ENCODE assay signal across 9 cellular contexts in genomic region chr1:94544706-94545490, GRCh38. TPM values are rescaled to one million over a fixed set of nuclear protein-coding genes. Genes with fewer than 3 reads are reported as not detected.
DNase-seq lines count a peak whose midpoint lies in the region; ATAC-seq and TF ChIP-seq lines count a peak whose summit lies in the region.
"Had no signal": no experiment of that assay in that cellular context is flagged by ENCODE, and none has a peak within 500 bp of the region (broad histone marks: within the 10 kb centered on the region; RNA-seq: fewer than 3 reads in every experiment).

No MANE protein-coding gene starts in this region.

- no peaks in the 10 kb centered on the region for H3K79me2 ChIP-seq in osteoblast (ENCODE audit: insufficient read depth, low read length)

- ATAC-seq in HG03460 (IDR thresholded peaks at IDR 0.05; ENCODE audit: unreplicated experiment) = no peak

- TF ChIP-seq CTCF in osteoblast (IDR thresholded peaks at IDR 0.05; ENCODE audit: extremely low read depth, low read depth, low read length) = peak; percentile 25
- no peak for TF ChIP-seq CTCF in uterus (IDR thresholded peaks at IDR 0.05)

- intact Hi-C loops in uterus (cut with DNase I; ENCODE audit: low total_unique reads) = no loop called here

- no peaks in the 10 kb centered on the region for H4K20me1 ChIP-seq in osteoblast (ENCODE audit: insufficient read depth, low read length)

- H3K4me2 ChIP-seq in osteoblast (ENCODE audit: insufficient read depth, low read length) = peak overlapping the region; percentile 4

- H3K27ac ChIP-seq in osteoblast (ENCODE audit: low read depth, low read length) (peak overlapping the region; percentile 66), uterus (peak overlapping the region in 1 of 2 donors; percentile 23)

- no peak for TF ChIP-seq POLR2A in uterus (IDR thresholded peaks at IDR 0.05)

- H3K9me3 ChIP-seq in osteoblast (ENCODE audit: low read depth, low read length) (no peaks in the 10 kb centered on the region), uterus (no peaks in the 10 kb centered on the region)

- H3K27me3 ChIP-seq in osteoblast (ENCODE audit: insufficient read depth, low read length) = peaks cover 14% of the 10 kb centered on the region
- peaks cover 13% of the 10 kb centered on the region for H3K27me3 ChIP-seq in H7 (ENCODE audit: control insufficient read depth, insufficient read depth, low read length)
- no peaks in the 10 kb centered on the region for H3K27me3 ChIP-seq in uterus

- no peaks in the 10 kb centered on the region for H3K36me3 ChIP-seq in osteoblast (ENCODE audit: insufficient read depth, low read length)
- no peaks in the 10 kb centered on the region for H3K36me3 ChIP-seq in H7 (replicated peaks; ENCODE audit: control insufficient read depth, insufficient read depth, low read length)
- H3K36me3 ChIP-seq in uterus = no peaks in the 10 kb centered on the region

- no peak overlapping the region for H2AFZ ChIP-seq in osteoblast (ENCODE audit: low read length)

- peak; percentile 52 for DNase-seq in AG20443 (ENCODE audit: low spot score)
- peak; percentile 52 for DNase-seq in RKO (ENCODE audit: low spot score)
- peak; percentile 56 for DNase-seq in epidermal melanocyte (ENCODE audit: insufficient read length, low spot score)
- peak; percentile 88 for DNase-seq in osteoblast (ENCODE audit: insufficient read length, low spot score, missing footprints)
- DNase-seq in H7 = no peak
- no peak for DNase-seq in HuH-7 (ENCODE audit: low spot score)
- DNase-seq in uterus = no peak
- DNase-seq: NCI-H2081 treated with DMSO at 0.1 percent for 48 hours had no signal

- H3K4me1 ChIP-seq in osteoblast (ENCODE audit: insufficient read depth, low read length) (peaks cover 35% of the 10 kb centered on the region), uterus (no peaks in the 10 kb centered on the region)

- H3K4me3 ChIP-seq in osteoblast (ENCODE audit: insufficient read depth, low read length) (no peak overlapping the region), H7 (ENCODE audit: insufficient read depth, low read depth, low read length) (no peak overlapping the region), uterus (no peak overlapping the region)

RNA-seq across cellular contexts. Expression of gene F3, which starts 3.3 kb away (rescaled TPM):
- 5.8 and 7.4 TPM in 2 replicates for total RNA-seq in osteoblast
- 21.9 and 37.7 TPM in 2 replicates for total RNA-seq in H7 (2014; rRNA removed; shearing (Covaris generic))
- total RNA-seq in uterus = 10 to 100 TPM in 3 of 4 donors, 1 to 10 TPM in 1; 5.9 to 85.6 (median 40.9) TPM

Comparison
In these comparisons a context has a peak if more than half of its experiments do, and no peak if none do; other contexts are left out.
1. DNase-seq: peak in AG20443 (single experiment), RKO (single experiment), epidermal melanocyte (single experiment) and osteoblast (single experiment); none in H7 (single experiment), HuH-7 (single experiment) and uterus (0 of 2).